ENCODE assay signal across 8 cellular contexts in the genomic region with DNA sequence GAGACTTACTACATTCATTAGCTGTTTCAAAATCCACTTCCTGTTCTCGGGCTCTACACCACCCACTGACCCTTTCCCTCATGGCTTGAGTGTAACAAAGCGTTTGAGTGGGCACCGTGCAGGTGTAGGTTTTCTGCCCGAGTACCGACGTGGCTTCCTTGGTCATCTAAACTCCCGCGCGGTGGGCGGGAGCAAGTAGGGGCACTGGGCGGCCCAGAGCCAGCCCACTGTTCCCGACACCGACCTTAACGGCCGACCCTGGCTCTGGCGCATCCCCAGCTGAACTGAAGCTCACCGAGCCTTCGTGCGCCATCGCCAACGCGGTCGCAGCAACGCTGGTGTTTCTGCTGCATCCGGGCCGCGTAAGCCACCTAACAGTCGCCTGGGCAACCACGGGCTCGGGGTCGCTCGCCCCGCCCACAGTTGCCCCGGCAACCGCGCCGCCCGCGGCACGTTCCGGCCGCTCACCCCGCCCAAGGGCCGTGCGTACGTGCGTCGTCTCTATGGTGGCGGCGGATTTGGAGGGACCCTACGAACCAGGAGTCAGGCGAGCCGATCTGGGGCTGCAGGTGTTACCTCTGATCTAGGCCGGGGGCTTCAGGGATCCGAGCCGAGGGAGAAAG. TPM values are rescaled to one million over a fixed set of nuclear protein-coding genes. Genes with fewer than 3 reads are reported as not detected.
DNase-seq lines count a peak whose midpoint lies in the region; ATAC-seq, FAIRE-seq and TF ChIP-seq lines count a peak whose summit lies in the region.

A gene (minus strand): TSS at position 372 of the 623 bp plus-strand sequence. CDS start 59 bp downstream, at position 313.
A gene with protein sequence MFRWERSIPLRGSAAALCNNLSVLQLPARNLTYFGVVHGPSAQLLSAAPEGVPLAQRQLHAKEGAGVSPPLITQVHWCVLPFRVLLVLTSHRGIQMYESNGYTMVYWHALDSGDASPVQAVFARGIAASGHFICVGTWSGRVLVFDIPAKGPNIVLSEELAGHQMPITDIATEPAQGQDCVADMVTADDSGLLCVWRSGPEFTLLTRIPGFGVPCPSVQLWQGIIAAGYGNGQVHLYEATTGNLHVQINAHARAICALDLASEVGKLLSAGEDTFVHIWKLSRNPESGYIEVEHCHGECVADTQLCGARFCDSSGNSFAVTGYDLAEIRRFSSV (plus strand): TSS at position 483 of the 623 bp plus-strand sequence. CDS start 424 bp downstream, outside the sequence.

- peaks cover 17% of the 10 kb centered on the region for H3K36me3 Mint-ChIP-seq in activated naive CD8-positive, alpha-beta T cell treated with anti-CD3 and anti-CD28 coated beads, Interleukin-2, amount 50 U/mL, for 24 hours (ENCODE audit: low read depth)
- H3K36me3 Mint-ChIP-seq in progenitor cell of endocrine pancreas (ENCODE audit: insufficient read depth), result peaks cover 5% of the 10 kb centered on the region

- no peaks in the 10 kb centered on the region for H3K79me2 ChIP-seq in SU-DHL-6 (ENCODE audit: insufficient read depth, low read length)

- no peaks in the 10 kb centered on the region; the same call in 1 of the 2 replicates for H3F3A ChIP-seq in SU-DHL-6 (ENCODE audit: insufficient read depth)

- TF ChIP-seq CTCF in SU-DHL-6 (IDR thresholded peaks at IDR 0.05; ENCODE audit: insufficient read depth, low read length, poor library complexity, severe bottlenecking), result no peak
- TF ChIP-seq CTCF in heart right ventricle (IDR thresholded peaks at IDR 0.05), result no peak
- no peak for TF ChIP-seq CTCF in progenitor cell of endocrine pancreas (IDR thresholded peaks at IDR 0.05; ENCODE audit: unreplicated experiment)

- no peaks in the 10 kb centered on the region for H3K36me3 ChIP-seq in SU-DHL-6 (ENCODE audit: low read length)
- H3K36me3 ChIP-seq in heart right ventricle, result peaks cover 0 to 20% (median 7%) of the 10 kb centered on the region in 9 donors

- H3K27me3 ChIP-seq in SU-DHL-6 (ENCODE audit: low read length), result no peaks in the 10 kb centered on the region
- peaks cover 0 to 5% (median 0%) of the 10 kb centered on the region in 7 donors for H3K27me3 ChIP-seq in heart right ventricle

- peak; percentile 95 for TF ChIP-seq POLR2A in GM12891 (IDR thresholded peaks at IDR 0.05; ENCODE audit: low read depth, low read length)

- H3K4me1 Mint-ChIP-seq in activated naive CD8-positive, alpha-beta T cell treated with anti-CD3 and anti-CD28 coated beads, Interleukin-2, amount 50 U/mL, for 24 hours, result peaks cover 34% of the 10 kb centered on the region
- H3K4me1 Mint-ChIP-seq in progenitor cell of endocrine pancreas (ENCODE audit: low read depth), result peaks cover 7% of the 10 kb centered on the region

- WGBS in heart right ventricle, 2 donors, result 0 to 1% methylated on average over 52 to 56 of the region's 56 CpGs

- H3K4me3 ChIP-seq in SU-DHL-6 (ENCODE audit: insufficient read depth, low read length, poor library complexity, severe bottlenecking), result peak within 1 kb of the TSS; percentile 69
- peak within 1 kb of the TSS; percentile 34 to 93 (median 68) for H3K4me3 ChIP-seq in heart right ventricle

- H3K4me1 ChIP-seq in heart right ventricle, result peaks cover 3 to 37% (median 27%) of the 10 kb centered on the region in 9 donors

- FAIRE-seq in GM12891 (lab: Jason Lieb, UNC), result peak; percentile 100

- H3K9me3 Mint-ChIP-seq in activated naive CD8-positive, alpha-beta T cell treated with anti-CD3 and anti-CD28 coated beads, Interleukin-2, amount 50 U/mL, for 24 hours, result no peaks in the 10 kb centered on the region
- H3K9me3 Mint-ChIP-seq in progenitor cell of endocrine pancreas (ENCODE audit: low read depth), result no peaks in the 10 kb centered on the region

- peak within 1 kb of the TSS; percentile 96 for H3K4me3 Mint-ChIP-seq in activated naive CD8-positive, alpha-beta T cell treated with anti-CD3 and anti-CD28 coated beads, Interleukin-2, amount 50 U/mL, for 24 hours
- peak within 1 kb of the TSS; percentile 94 for H3K4me3 Mint-ChIP-seq in progenitor cell of endocrine pancreas (ENCODE audit: low read depth)

- H3K27ac Mint-ChIP-seq in activated naive CD8-positive, alpha-beta T cell treated with anti-CD3 and anti-CD28 coated beads, Interleukin-2, amount 50 U/mL, for 24 hours, result peak within 1 kb of the TSS; percentile 93
- H3K27ac Mint-ChIP-seq in progenitor cell of endocrine pancreas, result peak within 1 kb of the TSS; percentile 92

- H3K9me3 ChIP-seq in SU-DHL-6 (ENCODE audit: insufficient read depth, low read length) (no peaks in the 10 kb centered on the region), heart right ventricle (no peaks in the 10 kb centered on the region)

- H3K27ac ChIP-seq in SU-DHL-6 (ENCODE audit: low read depth, low read length), result no peak within 1 kb of the TSS
- H3K27ac ChIP-seq in heart right ventricle, result peak within 1 kb of the TSS in 9 of 10 donors; percentile 17 to 86 (median 55)

- intact Hi-C loops in heart right ventricle (cut with DNase I), result loop anchor here in 1 of 10 donors (2.0 kb wide), 1 partner anchor 17 kb away; no protein-coding TSS in a partner anchor

- H3K9me2 ChIP-seq in SU-DHL-6 (replicated peaks; ENCODE audit: insufficient read depth, low read length), result no peaks in the 10 kb centered on the region

- H2AFZ ChIP-seq in SU-DHL-6 (ENCODE audit: low read depth, low read length, severe bottlenecking), result peak within 1 kb of the TSS; percentile 99

- H4K20me1 ChIP-seq in SU-DHL-6 (ENCODE audit: low read depth, low read length), result no peaks in the 10 kb centered on the region

- ATAC-seq in HG02763 (IDR thresholded peaks at IDR 0.05; ENCODE audit: unreplicated experiment) (peak; percentile 91), heart right ventricle (peak; percentile 88 to 95 (median 90))
- peak; percentile 94 for ATAC-seq in activated naive CD8-positive, alpha-beta T cell treated with anti-CD3 and anti-CD28 coated beads, Interleukin-2, amount 50 U/mL, for 24 hours

- H3K9ac ChIP-seq in SU-DHL-6 (ENCODE audit: low read length), result peak within 1 kb of the TSS; percentile 68

- peak within 1 kb of the TSS; percentile 76 for H3K4me2 ChIP-seq in SU-DHL-6 (ENCODE audit: low read depth, low read length, poor library complexity, severe bottlenecking)

- DNase-seq in GM12891 (ENCODE audit: insufficient read length, low spot score) (peak; percentile 95), NCI-H1417 (lab: John Stamatoyannopoulos, UW) (peak; percentile 87 to 99 (median 99)), heart right ventricle (peak; percentile 85 to 88), progenitor cell of endocrine pancreas (ENCODE audit: low spot score, unreplicated experiment) (peak; percentile 86), ureter (ENCODE audit: low spot score) (peak; percentile 88)
- DNase-seq in activated naive CD8-positive, alpha-beta T cell treated with anti-CD3 and anti-CD28 coated beads, Interleukin-2, amount 50 U/mL, for 24 hours, result peak; percentile 98

- no peaks in the 10 kb centered on the region for H3K27me3 Mint-ChIP-seq in activated naive CD8-positive, alpha-beta T cell treated with anti-CD3 and anti-CD28 coated beads, Interleukin-2, amount 50 U/mL, for 24 hours
- H3K27me3 Mint-ChIP-seq in progenitor cell of endocrine pancreas, result peaks cover 4% of the 10 kb centered on the region

TF ChIP-seq in GM12891, 5 proteins besides CTCF, POLR2A, EP300 and RAD21:
- TF ChIP-seq SPI1 (IDR thresholded peaks at IDR 0.05; ENCODE audit: low read depth, low read length) (peak; percentile 83), POLR2AphosphoS5 (IDR thresholded peaks at IDR 0.05; ENCODE audit: low read depth, low read length) (peak; percentile 94), PAX5 (IDR thresholded peaks at IDR 0.05; ENCODE audit: insufficient read depth, low read length, severe bottlenecking) (peak; percentile 2), TAF1 (IDR thresholded peaks at IDR 0.05; ENCODE audit: low read depth, low read length) (peak; percentile 88), POU2F2 (IDR thresholded peaks at IDR 0.05; ENCODE audit: low read depth, low read length) (peak; percentile 84)

RNA-seq across cellular contexts. Expression of the first gene that starts in this region (rescaled TPM):
- polyA plus RNA-seq in GM12891 (2012; ENCODE audit: low read depth, missing spikeins), result 6.7 TPM
- total RNA-seq in heart right ventricle (1 to 10 TPM in 5 of 10 donors, under 1 TPM in 5; 0.52 to 1.7 (median 0.99) TPM), progenitor cell of endocrine pancreas (11.3 and 13.4 TPM in 2 replicates), ureter (5.5 TPM)
- polyA plus RNA-seq in heart right ventricle, result 1 to 10 TPM; 1.2 to 1.3 TPM

RNA-seq across cellular contexts. Expression of the second gene that starts in this region (rescaled TPM):
- 85.4 TPM for polyA plus RNA-seq in GM12891 (2012; ENCODE audit: low read depth, missing spikeins)
- total RNA-seq in heart right ventricle, result 1 to 10 TPM; 1.1 to 6.7 (median 2.4) TPM
- 1 to 10 TPM; 2.9 to 8.7 TPM for polyA plus RNA-seq in heart right ventricle
- 28.1 and 30.2 TPM in 2 replicates for total RNA-seq in progenitor cell of endocrine pancreas
- total RNA-seq in ureter, result 11.3 TPM
